In genomic region chr6:38056361-38056760, GRCh38 we compare ENCODE assay signal across 23 cellular contexts.
DNase-seq lines count a peak whose midpoint lies in the region; ATAC-seq and TF ChIP-seq lines count a peak whose summit lies in the region.
"Had no signal": no experiment of that assay in that cellular context is flagged by ENCODE, and none has a peak within 500 bp of the region (broad histone marks: within the 10 kb centered on the region; RNA-seq: fewer than 3 reads in every experiment).

No MANE protein-coding gene starts in this region.

- H3K9ac ChIP-seq in smooth muscle cell (ENCODE audit: low read depth) = no peak overlapping the region

- peak; percentile 54 for ATAC-seq in GM23338
- ATAC-seq in left colon = peak; percentile 53
- ATAC-seq in GM18511 (IDR thresholded peaks at IDR 0.05; ENCODE audit: unreplicated experiment) = no peak
- no peak for ATAC-seq in GM19351 (IDR thresholded peaks at IDR 0.05; ENCODE audit: unreplicated experiment)

- no peaks in the 10 kb centered on the region for H3K36me3 ChIP-seq in GM23338 (ENCODE audit: insufficient read depth)
- H3K36me3 ChIP-seq in smooth muscle cell (ENCODE audit: low read depth) = peaks cover under 1% of the 10 kb centered on the region
- H3K36me3 ChIP-seq: HAP-1 had no signal

- H3K4me3 ChIP-seq in GM23338 = no peak overlapping the region
- H3K4me3 ChIP-seq in smooth muscle cell = no peak overlapping the region
- H3K4me3 ChIP-seq: HAP-1 had no signal

- no peaks in the 10 kb centered on the region for H3F3A ChIP-seq in GM23338 (replicated peaks; ENCODE audit: low read depth)
- no peaks in the 10 kb centered on the region for H3F3A ChIP-seq in smooth muscle cell (ENCODE audit: low read depth)

- intact Hi-C loops in left colon (cut with DNase I, micrococcal nuclease) = no loop called here
- intact Hi-C loops in head of caudate nucleus (cut with DNase I) = no loop called here

- no peak overlapping the region for H3K27ac Mint-ChIP-seq in GM23338

- H3K9me2 ChIP-seq in GM23338 (ENCODE audit: insufficient read depth) = no peaks in the 10 kb centered on the region

- H3K9me3 Mint-ChIP-seq in GM23338 = no peaks in the 10 kb centered on the region
- H3K9me3 Mint-ChIP-seq: CD8-positive, alpha-beta memory T cell had no signal

- H3K27ac ChIP-seq in GM23338 (ENCODE audit: low read depth) (no peak overlapping the region), smooth muscle cell (ENCODE audit: low read depth) (peak overlapping the region; percentile 75)
- H3K27ac ChIP-seq: HL-60 had no signal

- H3K27me3 ChIP-seq in GM23338 (ENCODE audit: insufficient read depth) = no peaks in the 10 kb centered on the region
- no peaks in the 10 kb centered on the region for H3K27me3 ChIP-seq in smooth muscle cell (ENCODE audit: low read depth)

- DNase-seq in GM23338 (ENCODE audit: low spot score) (no peak), NCI-H226 (peak; percentile 26), left colon (no peak), smooth muscle cell (lab: John Stamatoyannopoulos, UW; ENCODE audit: unreplicated experiment) (no peak), head of caudate nucleus (no peak)
- DNase-seq: C1 segment of cervical spinal cord; Calu3; CD8-positive, alpha-beta memory T cell; DMS79 treated with DMSO at 0.1 percent for 48 hours; GOT3; NCI-H1092; NCI-H1417 treated with DMSO at 0.1 percent for 48 hours; NCI-H187; NCI-H2081 treated with DMSO at 0.1 percent for 48 hours; NCI-H2171 treated with DMSO at 0.1 percent for 48 hours; NCI-H526 treated with DMSO at 0.1 percent for 48 hours; RPMI8226; SHP77 treated with DMSO at 0.1 percent for 48 hours; T-helper 1 cell had no signal

- H3K27me3 Mint-ChIP-seq in GM23338 (ENCODE audit: insufficient read depth, low read depth, poor library complexity) = peaks cover 2% of the 10 kb centered on the region

- H3K79me2 ChIP-seq in GM23338 (replicated peaks; ENCODE audit: insufficient read depth) (no peaks in the 10 kb centered on the region; the same call in 1 of the 2 replicates), smooth muscle cell (ENCODE audit: low read depth) (peaks cover 90% of the 10 kb centered on the region)

- H3K4me1 Mint-ChIP-seq in GM23338 = peaks cover 36% of the 10 kb centered on the region

- WGBS in smooth muscle cell (ENCODE audit: low lambda C conversion rate) = 87% methylated on average over 3 of the region's 3 CpGs

- H3K4me2 ChIP-seq in GM23338 (no peak overlapping the region), smooth muscle cell (no peak overlapping the region)

- H4K20me1 ChIP-seq in GM23338 (replicated peaks; ENCODE audit: insufficient read depth) (peaks cover 2% of the 10 kb centered on the region; the same call in 1 of the 2 replicates), smooth muscle cell (ENCODE audit: low read depth) (peaks cover 100% of the 10 kb centered on the region)

- no peaks in the 10 kb centered on the region for H3K36me3 Mint-ChIP-seq in GM23338 (ENCODE audit: low read depth)

- TF ChIP-seq CTCF in GM23338 (conservative IDR thresholded peaks at IDR 0.05; ENCODE audit: low read depth in 2 of 2) (no peak), smooth muscle cell (IDR thresholded peaks at IDR 0.05; ENCODE audit: borderline replicate concordance, insufficient read depth, poor library complexity, severe bottlenecking) (no peak)

- peaks cover 38% of the 10 kb centered on the region for H3K4me1 ChIP-seq in GM23338 (ENCODE audit: insufficient read depth)
- H3K4me1 ChIP-seq in smooth muscle cell (ENCODE audit: low read depth) = peaks cover 3% of the 10 kb centered on the region

- no peaks in the 10 kb centered on the region for H3K9me3 ChIP-seq in smooth muscle cell (replicated peaks; ENCODE audit: low read depth)
- H3K9me3 ChIP-seq: HAP-1 had no signal

- H3K4me3 Mint-ChIP-seq in GM23338 = no peak overlapping the region
- H3K4me3 Mint-ChIP-seq: CD8-positive, alpha-beta memory T cell had no signal

- H2AFZ ChIP-seq in GM23338 (no peak overlapping the region), smooth muscle cell (ENCODE audit: low read depth) (no peak overlapping the region)

TF ChIP-seq in GM23338, 12 proteins besides CTCF, POLR2A, EP300 and RAD21:
- TF ChIP-seq EZH2 (IDR thresholded peaks at IDR 0.05; ENCODE audit: low read depth, unreplicated experiment) = no peak
- no peak for TF ChIP-seq ZNF462 (CRISPR knock-in tag; IDR thresholded peaks at IDR 0.05)
- no peak for TF ChIP-seq EZH2phosphoT487 (IDR thresholded peaks at IDR 0.05; ENCODE audit: unreplicated experiment)
- no peak for TF ChIP-seq ZNF114 (CRISPR knock-in tag; IDR thresholded peaks at IDR 0.05)
- TF ChIP-seq REST (IDR thresholded peaks at IDR 0.05; ENCODE audit: unreplicated experiment) = no peak

Comparison
In these comparisons a context has a peak if more than half of its experiments do, and no peak if none do; other contexts are left out.
1. ATAC-seq: peak in GM23338 (single experiment) and left colon (single experiment); none in GM18511 (single experiment) and GM19351 (single experiment).